22 cellular contexts compared by ENCODE assay signal in the genomic region with DNA sequence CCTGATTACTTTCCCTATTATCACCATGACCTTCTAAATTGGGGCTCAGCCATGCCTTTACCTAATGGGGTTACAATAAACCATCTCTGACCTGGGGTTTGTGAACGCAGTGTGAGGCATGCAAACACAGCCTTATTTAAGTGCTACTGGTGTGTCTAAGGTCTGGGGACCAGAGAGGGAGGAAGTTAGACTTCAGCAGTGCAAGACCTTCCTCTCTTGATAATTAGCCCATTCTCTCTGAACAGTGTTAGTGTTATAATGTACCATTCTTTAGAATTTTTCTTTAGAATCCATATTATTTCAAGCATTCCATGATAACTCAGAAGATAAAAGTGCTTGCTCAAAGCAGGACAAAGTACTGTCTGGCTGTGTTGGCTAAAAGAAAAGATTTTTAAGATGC.
"Had no signal": no experiment of that assay in that cellular context is flagged by ENCODE, and none has a peak within 500 bp of the region (broad histone marks: within the 10 kb centered on the region; RNA-seq: fewer than 3 reads in every experiment).

No MANE protein-coding gene starts in this region.

- H3K4me3 ChIP-seq: heart left ventricle, mucosa of descending colon, pancreas, psoas muscle, right atrium auricular region had no signal

- H3K4me1 ChIP-seq: pancreas, psoas muscle, right atrium auricular region had no signal

- ATAC-seq: activated naive CD4-positive, alpha-beta T cell treated with anti-CD3 and anti-CD28 coated beads, Interleukin-2, amount 50 U/mL, for 72 hours; activated T-helper 17 cell treated with anti-CD3 and anti-CD28 coated beads, Interleukin-2, amount 50 U/mL, for 72 hours; heart left ventricle; left cardiac atrium; mucosa of descending colon; pancreas; psoas muscle; stimulated activated naive CD8-positive, alpha-beta T cell treated with anti-CD3 and anti-CD28 coated beads, Interleukin-15, Interleukin-2, amounts not matched to agents 100 U/mL and 50 U/mL, for 24 hours; WTC11 had no signal

- H3K9me3 ChIP-seq: heart left ventricle, mucosa of descending colon, pancreas, psoas muscle, right atrium auricular region had no signal

- DNase-seq: activated CD4-positive, alpha-beta T cell treated with anti-CD3 and anti-CD28 coated beads, Interleukin-2, amount 50 U/mL, for 4 hours; activated CD8-positive, alpha-beta memory T cell treated with anti-CD3 and anti-CD28 coated beads for 24 hours; activated CD8-positive, alpha-beta memory T cell treated with anti-CD3 and anti-CD28 coated beads, Interleukin-2, amount 50 U/mL, for 4 hours; activated T-cell treated with anti-CD3 and anti-CD28 coated beads, Interleukin-2, amount 50 U/mL, for 24 hours; aorta; brain microvascular endothelial cell; caudate nucleus; effector CD4-positive, alpha-beta T cell; heart left ventricle; islet precursor cell; left cardiac atrium; mucosa of descending colon; nephron progenitor cell; pancreas; psoas muscle; stimulated activated CD4-positive, alpha-beta T cell treated with anti-CD3 and anti-CD28 coated beads, Interleukin-4, amount 100 ng/mL, for 24 hours; stimulated activated naive CD8-positive, alpha-beta T cell treated with anti-CD3 and anti-CD28 coated beads, Interleukin-15, Interleukin-2, amounts not matched to agents 100 U/mL and 50 U/mL, for 24 hours had no signal

- FAIRE-seq: endometrium, pancreas had no signal

- H3K27me3 ChIP-seq: brain microvascular endothelial cell, pancreas, right atrium auricular region had no signal

- H3K27ac ChIP-seq: brain microvascular endothelial cell, heart left ventricle, pancreas, psoas muscle, right atrium auricular region had no signal

- H3K36me3 ChIP-seq: brain microvascular endothelial cell, heart left ventricle, pancreas, right atrium auricular region had no signal
